Comparison of ENCODE assay signal across 1 cellular context in genomic region chr1:75643460-75643859, GRCh38.
TF ChIP-seq lines count a peak whose summit lies in the region.

No MANE protein-coding gene starts in this region.

TF ChIP-seq in endothelial cell of umbilical vein, 7 proteins besides CTCF, POLR2A, EP300 and RAD21:
- TF ChIP-seq POLR2AphosphoS5 (IDR thresholded peaks at IDR 0.05; ENCODE audit: insufficient read depth, low read depth, low read length) (no peak), FOS (IDR thresholded peaks at IDR 0.05; ENCODE audit: borderline replicate concordance, insufficient read depth, low read length) (no peak), EZH2 (IDR thresholded peaks at IDR 0.05; ENCODE audit: borderline replicate concordance, low read depth, low read length, severe bottlenecking) (no peak), GATA2 (IDR thresholded peaks at IDR 0.05; ENCODE audit: insufficient read depth, insufficient read length, low read depth, low read length) (no peak), MYC (IDR thresholded peaks at IDR 0.05; ENCODE audit: low read depth, low read length) (no peak), JUN (IDR thresholded peaks at IDR 0.05; ENCODE audit: borderline replicate concordance, insufficient read depth, insufficient read length, low read depth) (no peak)
- TF ChIP-seq, protein P1, sequence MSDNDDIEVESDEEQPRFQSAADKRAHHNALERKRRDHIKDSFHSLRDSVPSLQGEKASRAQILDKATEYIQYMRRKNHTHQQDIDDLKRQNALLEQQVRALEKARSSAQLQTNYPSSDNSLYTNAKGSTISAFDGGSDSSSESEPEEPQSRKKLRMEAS (IDR thresholded peaks at IDR 0.05; ENCODE audit: insufficient read depth, insufficient read length) = no peak
TF ChIP-seq in endothelial cell of umbilical vein: peak in this region for 0.
